19 cellular contexts compared by ENCODE assay signal in genomic region chr11:76564400-76564799, GRCh38.
"Had no signal": no experiment of that assay in that cellular context is flagged by ENCODE, and none has a peak within 500 bp of the region (broad histone marks: within the 10 kb centered on the region; RNA-seq: fewer than 3 reads in every experiment).

No MANE protein-coding gene starts in this region.

- DNase-seq: activated CD4-positive, alpha-beta T cell treated with anti-CD3 and anti-CD28 coated beads, Interleukin-2, amount 10 ng/mL, durations not matched to agents 7 days and 5 days; activated CD8-positive, alpha-beta T cell treated with anti-CD3 and anti-CD28 coated beads for 36 hours; activated gamma-delta T cell treated with Interleukin-2 at 50 U/mL for 16 hours; activated T-cell treated with anti-CD3 and anti-CD28 coated beads, Interleukin-2, amount 50 U/mL, for 1 hour; anterior cingulate cortex; body of pancreas; dermis blood vessel endothelial cell; effector CD8-positive, alpha-beta T cell; gastrocnemius medialis; head of caudate nucleus; hypothalamus; nephron progenitor cell; right lobe of liver; stimulated activated CD4-positive, alpha-beta T cell treated with anti-CD3 and anti-CD28 coated beads, Interleukin-2, amount 100 ng/mL, for 24 hours; stimulated activated naive CD8-positive, alpha-beta T cell treated with anti-CD3 and anti-CD28 coated beads, Interleukin-15, amount 100 ng/mL, for 72 hours; T-helper 17 cell; tibial artery had no signal

- H3K4me3 ChIP-seq: body of pancreas, cardiac muscle cell, gastrocnemius medialis, right lobe of liver, skin epidermis, tibial artery had no signal
